In genomic region chr19:18542936-18543813, GRCh38 we compare ENCODE assay signal across 8 cellular contexts. TPM values are rescaled to one million over a fixed set of nuclear protein-coding genes. Genes with fewer than 3 reads are reported as not detected.
DNase-seq lines count a peak whose midpoint lies in the region; ATAC-seq and TF ChIP-seq lines count a peak whose summit lies in the region.

TSS of gene FKBP8 (minus strand) at chr19:18543573. CDS start at chr19:18541970, 1,603 bp downstream.

- H3K4me3 ChIP-seq in BJ (ENCODE audit: low read depth, low read length): peak within 1 kb of the TSS; percentile 95
- peak within 1 kb of the TSS; percentile 41 to 77 (median 63) for H3K4me3 ChIP-seq in dorsolateral prefrontal cortex
- H3K4me3 ChIP-seq in lower leg skin (ENCODE audit: low read depth, poor library complexity, severe bottlenecking): peak within 1 kb of the TSS; percentile 61

- intact Hi-C loops in dorsolateral prefrontal cortex (cut with DNase I): loop anchor here (1.0 to 10.0 kb wide), 2 partner anchors 21 to 78 kb away; partner anchors contain the start of gene ELL (in 1 of the 2)
- intact Hi-C loops in lower leg skin (cut with DNase I; ENCODE audit: low total_unique reads): no loop called here

- 0 to 3% methylated on average over 10 to 19 of the region's 86 CpGs for WGBS in lower leg skin, 2 donors

- no peak for TF ChIP-seq POLR2A in lower leg skin (IDR thresholded peaks at IDR 0.05)

- POLR2A ChIA-PET in BJ (lab: Charles Lee): interaction anchor here (0.8 kb wide), 1 partner anchor 14 kb away, joined by 9 read pairs; the partner anchor contains the start of gene KXD1
- POLR2A ChIA-PET in activated CD4-positive, alpha-beta memory T cell treated with anti-CD3 and anti-CD28 coated beads, Interleukin-2, amount 10 ng/mL, durations not matched to agents 7 days and 5 days (lab: Charles Lee): interaction anchor here (0.6 to 5.4 kb wide), 21 partner anchors 11 to 376 kb away, joined by 3 to 80 read pairs (median 6); partner anchors contain the start of genes COPE, DDX49, ELL and KXD1

- TF ChIP-seq CTCF in BJ (IDR thresholded peaks at IDR 0.05; ENCODE audit: insufficient read depth, low read depth, low read length) (no peak), dorsolateral prefrontal cortex (IDR thresholded peaks at IDR 0.05 in 54 of 56, conservative IDR thresholded peaks at IDR 0.05 in 2 of 56; ENCODE audit: low read depth in 1 of 56, partially characterized antibody in 56 of 56) (peak in 1 of 56 donors; percentile 14), lower leg skin (IDR thresholded peaks at IDR 0.05) (no peak)

- H3K27me3 ChIP-seq in BJ (ENCODE audit: control insufficient read depth, insufficient read depth, low read length) (no peaks in the 10 kb centered on the region), dorsolateral prefrontal cortex (no peaks in the 10 kb centered on the region)

- peak within 1 kb of the TSS; percentile 95 for H3K4me3 Mint-ChIP-seq in activated CD4-positive, alpha-beta memory T cell treated with anti-CD3 and anti-CD28 coated beads, Interleukin-2, amount 10 ng/mL, durations not matched to agents 7 days and 5 days

- H3K27ac Mint-ChIP-seq in activated CD4-positive, alpha-beta memory T cell treated with anti-CD3 and anti-CD28 coated beads, Interleukin-2, amount 10 ng/mL, durations not matched to agents 7 days and 5 days: peak within 1 kb of the TSS; percentile 98

- H3K36me3 Mint-ChIP-seq in activated CD4-positive, alpha-beta memory T cell treated with anti-CD3 and anti-CD28 coated beads, Interleukin-2, amount 10 ng/mL, durations not matched to agents 7 days and 5 days (ENCODE audit: low read depth): peaks cover 25% of the 10 kb centered on the region

- H3K4me1 Mint-ChIP-seq in activated CD4-positive, alpha-beta memory T cell treated with anti-CD3 and anti-CD28 coated beads, Interleukin-2, amount 10 ng/mL, durations not matched to agents 7 days and 5 days: peaks cover 31% of the 10 kb centered on the region

- no peaks in the 10 kb centered on the region for H3K9me3 Mint-ChIP-seq in activated CD4-positive, alpha-beta memory T cell treated with anti-CD3 and anti-CD28 coated beads, Interleukin-2, amount 10 ng/mL, durations not matched to agents 7 days and 5 days

- H3K27me3 Mint-ChIP-seq in activated CD4-positive, alpha-beta memory T cell treated with anti-CD3 and anti-CD28 coated beads, Interleukin-2, amount 10 ng/mL, durations not matched to agents 7 days and 5 days: no peaks in the 10 kb centered on the region

- peaks cover 20% of the 10 kb centered on the region for H3K36me3 ChIP-seq in BJ (ENCODE audit: control insufficient read depth, insufficient read depth, low read length)

- DNase-seq in BJ (ENCODE audit: low read depth) (no peak), NCI-H82 (lab: John Stamatoyannopoulos, UW) (peak; percentile 98), dorsolateral prefrontal cortex (peak; percentile 92 to 98 (median 96)), lower leg skin (ENCODE audit: low spot score in 2 of 2) (peak; percentile 92 to 99)
- DNase-seq in activated CD4-positive, alpha-beta memory T cell treated with anti-CD3 and anti-CD28 coated beads, Interleukin-2, amount 10 ng/mL, durations not matched to agents 7 days and 5 days: peak; percentile 96
- peak; percentile 95 for DNase-seq in stimulated activated CD4-positive, alpha-beta T cell treated with anti-CD3 and anti-CD28 coated beads, Interleukin-4, amount 100 ng/mL, for 24 hours

- CTCF ChIA-PET in BJ (lab: Yijun Ruan, JAX): interaction anchor here (1.0 to 1.6 kb wide), 3 partner anchors 12 to 83 kb away, joined by 3 to 4 read pairs (median 4); partner anchors contain the start of gene ELL
- CTCF ChIA-PET in activated CD4-positive, alpha-beta memory T cell treated with anti-CD3 and anti-CD28 coated beads, Interleukin-2, amount 10 ng/mL, durations not matched to agents 7 days and 5 days (lab: Charles Lee): interaction anchor here (0.7 to 4.1 kb wide), 5 partner anchors 13 to 304 kb away, joined by 3 to 30 read pairs (median 14); partner anchors contain the start of genes KXD1, REX1BD and UBA52

- H3K27ac ChIP-seq in dorsolateral prefrontal cortex: peak within 1 kb of the TSS in 57 of 59 donors; percentile 73 to 95 (median 88)

- ATAC-seq in GM19395 (IDR thresholded peaks at IDR 0.05; ENCODE audit: unreplicated experiment) (peak; percentile 82), HG03565 (IDR thresholded peaks at IDR 0.05; ENCODE audit: unreplicated experiment) (peak; percentile 92)

RNA-seq across cellular contexts. Expression of gene FKBP8, which starts in this region (rescaled TPM):
- polyA plus RNA-seq in BJ (2011; rRNA removed): 168 and 280 TPM in 2 replicates
- polyA minus RNA-seq in BJ (2011; rRNA and poly(A)+ RNA removed): 116 and 177 TPM in 2 replicates
- 100 to 1,000 TPM; 263 TPM for total RNA-seq in activated CD4-positive, alpha-beta memory T cell treated with anti-CD3 and anti-CD28 coated beads, Interleukin-2, amount 10 ng/mL, durations not matched to agents 7 days and 5 days
- total RNA-seq in dorsolateral prefrontal cortex: 100 to 1,000 TPM; 391 to 680 (median 539) TPM
- total RNA-seq in lower leg skin: 100 to 1,000 TPM; 248 to 285 (median 263) TPM
